1 cellular context compared by ENCODE assay signal in the genomic region with DNA sequence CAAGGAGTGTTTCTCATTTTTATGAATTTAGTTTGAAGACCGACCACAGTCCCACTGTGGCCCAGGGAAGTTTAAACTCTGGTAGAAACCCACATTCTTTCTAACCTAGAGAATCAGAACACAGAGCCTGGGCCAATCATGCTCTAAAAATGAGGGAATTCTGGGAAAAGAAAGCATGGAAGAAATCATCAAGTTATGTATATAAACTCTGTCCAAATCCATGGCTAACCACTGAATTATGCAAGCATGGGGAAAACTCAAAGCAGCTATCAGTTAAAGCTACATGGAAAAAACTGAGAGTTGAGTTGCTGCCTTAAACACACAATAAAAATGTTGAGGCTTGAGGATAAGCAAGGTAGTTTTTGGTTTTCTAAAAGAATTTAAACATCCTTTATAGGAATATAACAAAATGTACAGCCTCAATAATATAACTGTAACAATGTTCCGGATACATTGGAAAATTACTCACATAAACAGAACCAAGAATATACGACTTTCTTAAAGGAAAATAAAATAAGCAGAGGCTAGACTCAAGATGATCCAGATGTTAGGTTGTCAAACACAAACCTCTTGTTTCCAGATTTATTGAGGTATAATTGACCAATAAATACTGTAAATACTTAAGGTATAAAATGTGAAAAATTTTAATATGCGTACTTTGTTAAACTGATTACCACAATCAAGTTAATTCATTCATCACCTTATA.
A peak's percentile ranks its signal among the peaks of the same experiment; 100 is the strongest.
TF ChIP-seq lines count a peak whose summit lies in the region.

No MANE protein-coding gene starts in this region.

TF ChIP-seq in IMR-90, 13 proteins besides CTCF, POLR2A, EP300 and RAD21:
- TF ChIP-seq MAFK (IDR thresholded peaks at IDR 0.05; ENCODE audit: low read depth, low read length) (no peak), CEBPB (IDR thresholded peaks at IDR 0.05; ENCODE audit: low read depth, low read length) (peak; percentile 58; the same call in 1 of the 2 replicates), FOS (IDR thresholded peaks at IDR 0.05; ENCODE audit: low read depth, low read length) (no peak), BHLHE40 (IDR thresholded peaks at IDR 0.05; ENCODE audit: low read depth, low read length) (no peak)
